ENCODE assay signal across 34 cellular contexts in the genomic region with DNA sequence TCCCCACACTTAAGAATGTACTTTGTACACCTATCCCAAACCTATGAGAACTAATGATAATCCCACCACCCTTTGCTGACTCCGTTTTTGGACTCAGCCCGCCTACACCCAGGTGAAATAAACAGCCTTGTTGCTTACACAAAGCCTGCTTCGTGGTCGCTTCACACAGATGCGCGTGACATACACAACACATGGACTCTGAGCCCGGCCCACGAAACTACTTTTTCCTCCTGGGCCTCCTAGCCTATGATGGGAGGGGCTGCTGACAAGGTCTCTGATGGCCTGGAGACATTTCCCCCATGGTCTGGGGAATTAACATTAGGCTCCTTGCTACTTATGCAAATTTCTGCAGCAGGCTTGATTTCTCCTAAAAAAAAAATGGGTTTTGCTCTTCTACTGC.
"Had no signal": no experiment of that assay in that cellular context is flagged by ENCODE, and none has a peak within 500 bp of the region (broad histone marks: within the 10 kb centered on the region; RNA-seq: fewer than 3 reads in every experiment).

No MANE protein-coding gene starts in this region.

- H3K36me3 ChIP-seq: MG63 had no signal

- DNase-seq: Karpas-422, Kasumi-1, KBM-7, KG1, MG63, MM.1S, NCI-H1048, NCI-H1092, NCI-H1092 treated with DMSO at 0.1 percent for 48 hours, NCI-H1105, NCI-H1105 treated with DMSO at 0.1 percent for 48 hours, NCI-H1417, NCI-H1417 treated with DMSO at 0.1 percent for 48 hours, NCI-H1436, NCI-H1436 treated with DMSO at 0.1 percent for 48 hours, NCI-H146, NCI-H1694, NCI-H1694 treated with DMSO at 0.1 percent for 48 hours, NCI-H187, NCI-H1930, NCI-H2029, NCI-H2029 treated with DMSO at 0.1 percent for 48 hours, NCI-H2081, NCI-H2081 treated with DMSO at 0.1 percent for 48 hours, NCI-H2107, NCI-H2171, NCI-H2171 treated with DMSO at 0.1 percent for 48 hours, NCI-H2227 treated with DMSO at 0.1 percent for 48 hours, NCI-H226, NCI-H345, NCI-H446, NCI-H446 treated with DMSO at 0.1 percent for 48 hours, NCI-H510A had no signal

- H3K27me3 ChIP-seq: MG63 had no signal

- H3K9ac ChIP-seq: KMS-11 had no signal

- H3K4me2 ChIP-seq: KMS-11 had no signal

- H3K27ac ChIP-seq: KMS-11 had no signal

- H3K4me3 ChIP-seq: MG63 had no signal
